ENCODE assay signal across 20 cellular contexts in genomic region chr5:140232731-140233130, GRCh38.
"Had no signal": no experiment of that assay in that cellular context is flagged by ENCODE, and none has a peak within 500 bp of the region (broad histone marks: within the 10 kb centered on the region; RNA-seq: fewer than 3 reads in every experiment).

No MANE protein-coding gene starts in this region.

- H3K4me3 ChIP-seq: MG63 had no signal

- H3K27me3 ChIP-seq: MG63 had no signal

- H3K9me3 ChIP-seq: MG63 had no signal

- H3K36me3 ChIP-seq: MG63 had no signal

- ATAC-seq: SK-N-SH treated with all-trans-retinoic acid at 6 μM for 48 hours had no signal

- H3K27ac ChIP-seq: RWPE1 had no signal

- FAIRE-seq: RCC 7860 had no signal

- DNase-seq: KG1, MG63, NCI-H1092, NCI-H1105 treated with DMSO at 0.1 percent for 48 hours, NCI-H1417 treated with DMSO at 0.1 percent for 48 hours, NCI-H146, NCI-H1694 treated with DMSO at 0.1 percent for 48 hours, NCI-H1930, NCI-H2081, NCI-H2107, NCI-H226, NCI-H446, NCI-H510A, NCI-H524 treated with DMSO at 0.1 percent for 48 hours, NCI-H69, NCI-H774, SHP77 had no signal
